Comparison of ENCODE assay signal across 8 cellular contexts in genomic region chr17:63881935-63882601, GRCh38. TPM values are rescaled to one million over a fixed set of nuclear protein-coding genes. Genes with fewer than 3 reads are reported as not detected.
DNase-seq lines count a peak whose midpoint lies in the region; ATAC-seq and TF ChIP-seq lines count a peak whose summit lies in the region.

Gene GH2 (minus strand): TSS chr17:63881944. CDS start chr17:63881801, 143 bp downstream.

- no peak within 1 kb of the TSS for H3K27ac ChIP-seq in tibial nerve

- no peak for TF ChIP-seq EP300 in tibial nerve (IDR thresholded peaks at IDR 0.05)

- ATAC-seq in activated CD8-positive, alpha-beta T cell treated with anti-CD3 and anti-CD28 coated beads, Interleukin-2, amount 10 ng/mL, durations not matched to agents 7 days and 5 days, result peak; percentile 86

- no peaks in the 10 kb centered on the region for H3K4me1 ChIP-seq in tibial nerve

- CTCF ChIA-PET in activated CD8-positive, alpha-beta T cell treated with anti-CD3 and anti-CD28 coated beads, Interleukin-2, amount 10 ng/mL, durations not matched to agents 7 days and 5 days (lab: Charles Lee), result interaction anchor here (0.8 to 1.4 kb wide), 9 partner anchors 10 to 50 kb away, joined by 3 to 5 read pairs (median 4); partner anchors contain the start of gene CD79B

- H3K36me3 ChIP-seq in tibial nerve, result no peaks in the 10 kb centered on the region

- peak; percentile 57 for TF ChIP-seq CTCF in endothelial cell (IDR thresholded peaks at IDR 0.05; ENCODE audit: unreplicated experiment)
- peak; percentile 42 to 51 (median 44) for TF ChIP-seq CTCF in nephron (IDR thresholded peaks at IDR 0.05; ENCODE audit: unreplicated experiment in 3 of 3)
- peak in 4 of 5 experiments; percentile 21 to 64 (median 58) for TF ChIP-seq CTCF in tibial nerve (IDR thresholded peaks at IDR 0.05)

- WGBS in tibial nerve, 2 donors, result 29 to 37% methylated on average over 15 of the region's 15 CpGs

- DNase-seq in NCI-H510A treated with DMSO at 0.1 percent for 48 hours (lab: John Stamatoyannopoulos, UW), result peak; percentile 45
- DNase-seq in NCI-H510A (lab: John Stamatoyannopoulos, UW), result no peak
- peak; percentile 53 for DNase-seq in NCI-H226
- DNase-seq in activated CD8-positive, alpha-beta T cell treated with anti-CD3 and anti-CD28 coated beads, Interleukin-2, amount 10 ng/mL, durations not matched to agents 7 days and 5 days, result peak; percentile 75
- DNase-seq in endothelial cell (ENCODE audit: low spot score), result peak; percentile 72
- peak in 1 of 2 donors; percentile 67 for DNase-seq in tibial nerve (ENCODE audit: low spot score in 2 of 2)
- no peak for DNase-seq in mesenteric fat pad (ENCODE audit: low spot score)

- H3K4me3 ChIP-seq in tibial nerve, result no peak within 1 kb of the TSS

- no peaks in the 10 kb centered on the region for H3K27me3 ChIP-seq in tibial nerve

- no peaks in the 10 kb centered on the region for H3K9me3 Mint-ChIP-seq in activated CD8-positive, alpha-beta T cell treated with anti-CD3 and anti-CD28 coated beads, Interleukin-2, amount 10 ng/mL, durations not matched to agents 7 days and 5 days (ENCODE audit: insufficient read depth)
- H3K9me3 Mint-ChIP-seq in endothelial cell (ENCODE audit: unreplicated experiment), result no peaks in the 10 kb centered on the region
- H3K9me3 Mint-ChIP-seq in nephron, result no peaks in the 10 kb centered on the region

- H3K4me3 Mint-ChIP-seq in activated CD8-positive, alpha-beta T cell treated with anti-CD3 and anti-CD28 coated beads, Interleukin-2, amount 10 ng/mL, durations not matched to agents 7 days and 5 days, result no peak within 1 kb of the TSS
- no peak within 1 kb of the TSS for H3K4me3 Mint-ChIP-seq in endothelial cell (ENCODE audit: unreplicated experiment)
- no peak within 1 kb of the TSS for H3K4me3 Mint-ChIP-seq in nephron

- TF ChIP-seq POLR2A in tibial nerve (IDR thresholded peaks at IDR 0.05), result no peak

- peaks cover 6% of the 10 kb centered on the region for H3K4me1 Mint-ChIP-seq in activated CD8-positive, alpha-beta T cell treated with anti-CD3 and anti-CD28 coated beads, Interleukin-2, amount 10 ng/mL, durations not matched to agents 7 days and 5 days (ENCODE audit: low read depth)
- H3K4me1 Mint-ChIP-seq in endothelial cell (ENCODE audit: unreplicated experiment) (peaks cover 12% of the 10 kb centered on the region), nephron (no peaks in the 10 kb centered on the region)

- no peak within 1 kb of the TSS for H3K27ac Mint-ChIP-seq in activated CD8-positive, alpha-beta T cell treated with anti-CD3 and anti-CD28 coated beads, Interleukin-2, amount 10 ng/mL, durations not matched to agents 7 days and 5 days
- no peak within 1 kb of the TSS for H3K27ac Mint-ChIP-seq in endothelial cell (ENCODE audit: unreplicated experiment)
- H3K27ac Mint-ChIP-seq in nephron, result no peak within 1 kb of the TSS

- H3K9me3 ChIP-seq in tibial nerve, result no peaks in the 10 kb centered on the region

- no peaks in the 10 kb centered on the region for H3K36me3 Mint-ChIP-seq in activated CD8-positive, alpha-beta T cell treated with anti-CD3 and anti-CD28 coated beads, Interleukin-2, amount 10 ng/mL, durations not matched to agents 7 days and 5 days (ENCODE audit: low read depth)
- H3K36me3 Mint-ChIP-seq in endothelial cell (ENCODE audit: low read depth, unreplicated experiment), result no peaks in the 10 kb centered on the region
- no peaks in the 10 kb centered on the region for H3K36me3 Mint-ChIP-seq in nephron (ENCODE audit: low read depth)

- H3K27me3 Mint-ChIP-seq in activated CD8-positive, alpha-beta T cell treated with anti-CD3 and anti-CD28 coated beads, Interleukin-2, amount 10 ng/mL, durations not matched to agents 7 days and 5 days (ENCODE audit: low read depth), result peaks cover 3% of the 10 kb centered on the region
- H3K27me3 Mint-ChIP-seq in endothelial cell (ENCODE audit: unreplicated experiment) (peaks cover 4% of the 10 kb centered on the region), nephron (ENCODE audit: low read depth) (peaks cover 20% of the 10 kb centered on the region)

- POLR2A ChIA-PET in activated CD8-positive, alpha-beta T cell treated with anti-CD3 and anti-CD28 coated beads, Interleukin-2, amount 10 ng/mL, durations not matched to agents 7 days and 5 days (lab: Charles Lee), result no interaction called here

RNA-seq across cellular contexts. Expression of gene GH2, which starts in this region (rescaled TPM):
- total RNA-seq in activated CD8-positive, alpha-beta T cell treated with anti-CD3 and anti-CD28 coated beads, Interleukin-2, amount 10 ng/mL, durations not matched to agents 7 days and 5 days, result not detected
- total RNA-seq in endothelial cell (ENCODE audit: unreplicated experiment) (not detected), tibial nerve (not detected), mesenteric fat pad (not detected)

Comparison
In these comparisons a context has a peak if more than half of its experiments do, and no peak if none do; other contexts are left out.
1. DNase-seq: peak in NCI-H510A treated with DMSO at 0.1 percent for 48 hours (single experiment) and NCI-H226 (single experiment); none in NCI-H510A (single experiment) and mesenteric fat pad (single experiment).
2. Peak in DNase-seq and ATAC-seq in activated CD8-positive, alpha-beta T cell treated with anti-CD3 and anti-CD28 coated beads, Interleukin-2, amount 10 ng/mL, durations not matched to agents 7 days and 5 days; RNA of the gene not detected or under 1 TPM.
3. Peak in DNase-seq in endothelial cell; RNA of the gene not detected or under 1 TPM.
4. Peak in every context shown above with its lines, with median percentiles within 50 percentile points of each other: CTCF ChIP-seq.